In the genomic region with DNA sequence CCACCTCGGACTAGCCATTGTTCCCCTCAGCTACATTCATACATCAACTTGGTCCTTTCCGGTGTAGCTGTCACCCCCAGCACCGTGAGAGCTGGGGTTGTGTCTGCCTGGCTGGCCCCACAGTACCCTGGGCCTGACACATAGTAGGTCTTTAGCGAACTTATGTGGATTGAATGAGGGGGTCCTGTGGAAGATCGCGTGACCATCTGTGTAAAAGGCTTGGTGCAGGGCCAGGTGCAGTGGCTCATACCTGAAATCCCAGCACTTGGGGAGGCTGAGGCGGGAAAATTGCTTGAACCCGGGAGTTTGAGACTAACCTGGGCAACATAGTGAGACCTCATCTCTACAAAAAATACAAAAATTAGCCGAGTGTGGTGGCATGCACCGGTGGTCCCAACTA, we compare ENCODE assay signal across 10 cellular contexts. TPM values are rescaled to one million over a fixed set of nuclear protein-coding genes. Genes with fewer than 3 reads are reported as not detected.
A peak's percentile ranks its signal among the peaks of the same experiment; 100 is the strongest.
DNase-seq lines count a peak whose midpoint lies in the region; ATAC-seq, FAIRE-seq and TF ChIP-seq lines count a peak whose summit lies in the region.
"Had no signal": no experiment of that assay in that cellular context is flagged by ENCODE, and none has a peak within 500 bp of the region (broad histone marks: within the 10 kb centered on the region; RNA-seq: fewer than 3 reads in every experiment).

No MANE protein-coding gene starts in this region.

- peaks cover 0 to 5% (median 0%) of the 10 kb centered on the region in 3 donors for H3K36me3 Mint-ChIP-seq in CD8-positive, alpha-beta memory T cell
- peaks cover 16% of the 10 kb centered on the region for H3K36me3 Mint-ChIP-seq in nephron (ENCODE audit: low read depth)

- H4K20me1 ChIP-seq in KMS-11 (ENCODE audit: insufficient read depth) (peaks cover 14% of the 10 kb centered on the region), K562 (replicated peaks; ENCODE audit: control insufficient read depth, insufficient read depth, low read length) (peaks cover 8% of the 10 kb centered on the region)

- no peak overlapping the region for H3K27ac ChIP-seq in CD8-positive, alpha-beta memory T cell (ENCODE audit: low read depth, low read length)
- H3K27ac ChIP-seq in KMS-11 = no peak overlapping the region; the same call in 1 of the 2 replicates
- H3K27ac ChIP-seq in K562 (ENCODE audit: extremely low read depth, low read depth, low read length) = peak overlapping the region; percentile 35; the same call in 1 of the 3 replicates
- no peak overlapping the region for H3K27ac ChIP-seq in dorsolateral prefrontal cortex

- no peaks in the 10 kb centered on the region for H3K27me3 ChIP-seq in CD8-positive, alpha-beta memory T cell (ENCODE audit: insufficient read depth, low read length, poor library complexity, severe bottlenecking)
- H3K27me3 ChIP-seq in KMS-11 (ENCODE audit: insufficient read depth, low read depth) (no peaks in the 10 kb centered on the region), K562 (ENCODE audit: control insufficient read depth in 2 of 2, insufficient read depth in 2 of 2, low read length in 2 of 2) (no peaks in the 10 kb centered on the region), dorsolateral prefrontal cortex (no peaks in the 10 kb centered on the region)

- H3K4me1 ChIP-seq in CD8-positive, alpha-beta memory T cell (ENCODE audit: insufficient read depth, low read length) = peaks cover 32% of the 10 kb centered on the region
- H3K4me1 ChIP-seq in KMS-11 (ENCODE audit: low read depth, poor library complexity, severe bottlenecking) (peaks cover 43% of the 10 kb centered on the region), K562 (replicated peaks in 1 of 2; ENCODE audit: control insufficient read depth in 2 of 2, insufficient read depth in 2 of 2, low read length in 2 of 2) (peaks cover 15 to 30% of the 10 kb centered on the region in 2 experiments; a peak in 4 of 5 replicates)

- H3K9ac ChIP-seq in KMS-11 = no peak overlapping the region
- H3K9ac ChIP-seq in K562 (ENCODE audit: insufficient read depth in 1 of 2, low read depth in 2 of 2, low read length in 2 of 2) = peak overlapping the region; percentile 96 to 100; a peak in 2 of 4 replicates

- H3K4me3 Mint-ChIP-seq in CD8-positive, alpha-beta memory T cell = peak overlapping the region; percentile 85 to 91 (median 88)
- peak overlapping the region; percentile 94 to 98 (median 94) for H3K4me3 Mint-ChIP-seq in nephron

- no peak for ATAC-seq in K562
- ATAC-seq: sciatic nerve had no signal

- no peak for TF ChIP-seq POLR2A in K562 (conservative IDR thresholded peaks at IDR 0.05)

- POLR2A ChIA-PET in CD8-positive, alpha-beta memory T cell (lab: Charles Lee) = interaction anchor here (0.6 kb wide), 1 partner anchor 13 kb away, joined by 3 read pairs; no protein-coding TSS in a partner anchor
- POLR2A ChIA-PET in K562 (lab: Yijun Ruan, JAX) = interaction anchor here (1.5 kb wide), 1 partner anchor 10 kb away, joined by 3 read pairs; no protein-coding TSS in a partner anchor

- peaks cover 36 to 57% (median 50%) of the 10 kb centered on the region in 3 donors for H3K4me1 Mint-ChIP-seq in CD8-positive, alpha-beta memory T cell
- H3K4me1 Mint-ChIP-seq in nephron = peaks cover 30% of the 10 kb centered on the region

- TF ChIP-seq CTCF in KMS-11 (conservative IDR thresholded peaks at IDR 0.05; ENCODE audit: low read depth, low read length) = no peak
- no peak for TF ChIP-seq CTCF in K562 (IDR thresholded peaks at IDR 0.05 in 2 of 3, conservative IDR thresholded peaks at IDR 0.05 in 1 of 3; ENCODE audit: insufficient read depth in 2 of 3, low read depth in 1 of 3, low read length in 3 of 3)
- TF ChIP-seq CTCF in nephron (IDR thresholded peaks at IDR 0.05; ENCODE audit: unreplicated experiment in 3 of 3) = no peak
- TF ChIP-seq CTCF in dorsolateral prefrontal cortex (IDR thresholded peaks at IDR 0.05 in 54 of 56, conservative IDR thresholded peaks at IDR 0.05 in 2 of 56; ENCODE audit: low read depth in 1 of 56, partially characterized antibody in 56 of 56) = no peak

- no peak for FAIRE-seq in K562 (lab: Jason Lieb, UNC)

- BruUV-seq in K562 (replicated peaks; lab: Mats Ljungman, UMichigan) = no TSS peak

- intact Hi-C loops in K562 (cut with micrococcal nuclease) (no loop called here), dorsolateral prefrontal cortex (cut with DNase I) (loop anchor here (5.0 to 10.0 kb wide), 2 partner anchors 36 to 122 kb away; partner anchors contain the start of genes LDLR (in 1 of the 2), TIMM29 (in 1 of the 2) and YIPF2 (in 1 of the 2))

- H3K9me1 ChIP-seq in K562 (ENCODE audit: control insufficient read depth, insufficient read depth, low read length) = peaks cover 4% of the 10 kb centered on the region

- no peak overlapping the region for H2AFZ ChIP-seq in KMS-11 (ENCODE audit: low read depth)
- no peak overlapping the region for H2AFZ ChIP-seq in K562 (ENCODE audit: low read depth, low read length)

- TF ChIP-seq RAD21 in K562 (CRISPR knock-in tag; conservative IDR thresholded peaks at IDR 0.05 in 1 of 2, IDR thresholded peaks at IDR 0.05 in 1 of 2) = no peak

- H3K4me2 ChIP-seq in KMS-11 (peak overlapping the region; percentile 81; the same call in 1 of the 2 replicates), K562 (ENCODE audit: insufficient read depth, low read length) (peak overlapping the region; percentile 88)

- no peaks in the 10 kb centered on the region for H3K36me3 ChIP-seq in CD8-positive, alpha-beta memory T cell (ENCODE audit: insufficient read depth, low read length)
- H3K36me3 ChIP-seq in KMS-11 (ENCODE audit: insufficient read depth) (no peaks in the 10 kb centered on the region), K562 (ENCODE audit: control insufficient read depth, insufficient read depth, low read length) (peaks cover 16% of the 10 kb centered on the region; the same call in 2 of the 3 replicates)

- WGBS in K562 (ENCODE audit: insufficient coverage, low coverage, missing lambda C conversion rate) = 57% methylated on average over 10 of the region's 10 CpGs

- H3K4me3 ChIP-seq in CD8-positive, alpha-beta memory T cell (ENCODE audit: low read length) = no peak overlapping the region
- H3K4me3 ChIP-seq in KMS-11 (IDR thresholded peaks at IDR 0.05; ENCODE audit: insufficient read depth, low read depth, low read length) (no peak overlapping the region), K562 (peak overlapping the region; percentile 99; the same call in 1 of the 2 replicates), dorsolateral prefrontal cortex (peak overlapping the region in 18 of 59 donors; percentile 18 to 94 (median 88))

- no peaks in the 10 kb centered on the region for H3K9me3 ChIP-seq in CD8-positive, alpha-beta memory T cell (ENCODE audit: low read length)
- H3K9me3 ChIP-seq in K562 (replicated peaks; ENCODE audit: control insufficient read depth, insufficient read depth, low read depth, low read length) = no peaks in the 10 kb centered on the region

- H3K9me3 Mint-ChIP-seq in CD8-positive, alpha-beta memory T cell = no peaks in the 10 kb centered on the region
- no peaks in the 10 kb centered on the region for H3K9me3 Mint-ChIP-seq in nephron

- H3K79me2 ChIP-seq in KMS-11 (ENCODE audit: insufficient read depth, low read depth) (peaks cover 67% of the 10 kb centered on the region), K562 (ENCODE audit: control insufficient read depth, insufficient read depth, low read length) (peaks cover 77% of the 10 kb centered on the region)

- CTCF ChIA-PET in CD8-positive, alpha-beta memory T cell (lab: Charles Lee) = interaction anchor here (0.7 to 1.0 kb wide), 2 partner anchors 20 to 36 kb away, joined by 3 to 5 read pairs; no protein-coding TSS in a partner anchor
- CTCF ChIA-PET in K562 (lab: Yijun Ruan, JAX; ENCODE audit: low intra/inter-chr PET ratio) = no interaction called here

- in situ Hi-C loops in K562 (cut with MboI) = no loop called here

- no peaks in the 10 kb centered on the region for H3K27me3 Mint-ChIP-seq in CD8-positive, alpha-beta memory T cell
- no peaks in the 10 kb centered on the region for H3K27me3 Mint-ChIP-seq in nephron (ENCODE audit: low read depth)

- TF ChIP-seq EP300 in K562 (IDR thresholded peaks at IDR 0.05; ENCODE audit: low read length) = no peak

- DNase-seq in CD8-positive, alpha-beta memory T cell = no peak
- peak in 1 of 4 experiments; percentile 11 for DNase-seq in K562 (ENCODE audit: extremely low read depth in 1 of 4, low spot score in 3 of 4)
- DNase-seq in stimulated activated CD4-positive, alpha-beta T cell treated with anti-CD3 and anti-CD28 coated beads, Interleukin-2, amount 100 ng/mL, for 48 hours = no peak
- no peak for DNase-seq in kidney glomerular epithelial cell (lab: John Stamatoyannopoulos, UW)
- DNase-seq in NCI-H1048 (lab: John Stamatoyannopoulos, UW) = no peak
- DNase-seq in dorsolateral prefrontal cortex = no peak
- DNase-seq: OCI-M1 had no signal

- H3K27ac Mint-ChIP-seq in CD8-positive, alpha-beta memory T cell = peak overlapping the region; percentile 84 to 99 (median 97)
- H3K27ac Mint-ChIP-seq in nephron = peak overlapping the region; percentile 59 to 94 (median 74)

RNA-seq across cellular contexts. Expression of gene SMARCA4, which starts 2.0 kb away (rescaled TPM):
- total RNA-seq in CD8-positive, alpha-beta memory T cell = 100 to 1,000 TPM; 116 to 123 TPM
- polyA plus RNA-seq in CD8-positive, alpha-beta memory T cell = 38.7 TPM
- total RNA-seq in K562 (2011; cell fraction: chromatin; rRNA removed; ENCODE audit: low replicate concordance) = 239 and 474 TPM in 2 replicates
- total RNA-seq in K562 (2011; cell fraction: nucleolus; rRNA removed) = 201 and 202 TPM in 2 replicates
- total RNA-seq in K562 (2011; cell fraction: nucleoplasm; rRNA removed) = 194 and 219 TPM in 2 replicates
- total RNA-seq in K562 (2014; rRNA removed) (125 and 134 TPM in 2 replicates), K562 (2014; rRNA removed; fragmentation: Illumina TruSeq; extraction: Trizol) (45.7 and 48.4 TPM in 2 replicates), K562 (2015; rRNA removed; fragmentation: Illumina TruSeq; extraction: Trizol) (52.1 and 54.1 TPM in 2 replicates), K562 (2021) (194 and 207 TPM in 2 replicates), dorsolateral prefrontal cortex (100 to 1,000 TPM; 103 to 170 (median 136) TPM)
- polyA plus RNA-seq in K562 (2011; rRNA removed) (40.7 and 69.1 TPM in 2 replicates), K562 (2014; fragmentation: Illumina TruSeq; extraction: Trizol) (98.6 and 118 TPM in 2 replicates), K562 (2014; fragmentation: Nextera tagmentation; extraction: Ambion mirVana) (10 to 100 TPM; 19.3 to 24.8 TPM), K562 (2014; rRNA removed) (68.9 and 84.5 TPM in 2 replicates)
- 50.9 and 53.3 TPM in 2 replicates for polyA plus RNA-seq in K562 (2011; cell fraction: cytosol; rRNA removed)
- polyA plus RNA-seq in K562 (2011; cell fraction: nucleus; rRNA removed) = 84.2 and 133 TPM in 2 replicates
- 118 and 172 TPM in 2 replicates for polyA plus RNA-seq in K562 (2012)
- 91.0 and 105 TPM in 2 replicates for polyA minus RNA-seq in K562 (2011; rRNA and poly(A)+ RNA removed)
- 157 and 194 TPM in 2 replicates for polyA minus RNA-seq in K562 (2011; cell fraction: cytosol; rRNA and poly(A)+ RNA removed)
- 68.0 and 102 TPM in 2 replicates for polyA minus RNA-seq in K562 (2011; cell fraction: nucleus; rRNA and poly(A)+ RNA removed)

RNA-seq across cellular contexts. Expression of gene TIMM29, which starts 34.3 kb away (rescaled TPM):
- 10 to 100 TPM; 22.3 to 27.0 TPM for total RNA-seq in CD8-positive, alpha-beta memory T cell
- 36.6 TPM for polyA plus RNA-seq in CD8-positive, alpha-beta memory T cell
- 9.9 and 25.8 TPM in 2 replicates for total RNA-seq in K562 (2011; cell fraction: chromatin; rRNA removed; ENCODE audit: low replicate concordance)
- 30.1 and 31.0 TPM in 2 replicates for total RNA-seq in K562 (2011; cell fraction: nucleolus; rRNA removed)
- 14.4 and 15.4 TPM in 2 replicates for total RNA-seq in K562 (2011; cell fraction: nucleoplasm; rRNA removed)
- total RNA-seq in K562 (2014; rRNA removed) = 29.4 and 32.7 TPM in 2 replicates
- 18.5 and 19.9 TPM in 2 replicates for total RNA-seq in K562 (2014; rRNA removed; fragmentation: Illumina TruSeq; extraction: Trizol)
- total RNA-seq in K562 (2015; rRNA removed; fragmentation: Illumina TruSeq; extraction: Trizol) = 20.2 and 20.7 TPM in 2 replicates
- total RNA-seq in K562 (2021) = 23.8 and 24.7 TPM in 2 replicates
- 11.0 and 13.2 TPM in 2 replicates for polyA plus RNA-seq in K562 (2011; rRNA removed)
- 10.3 and 20.8 TPM in 2 replicates for polyA plus RNA-seq in K562 (2011; cell fraction: cytosol; rRNA removed)
- 7.8 and 11.2 TPM in 2 replicates for polyA plus RNA-seq in K562 (2011; cell fraction: nucleus; rRNA removed)
- polyA plus RNA-seq in K562 (2012) = 17.4 and 20.2 TPM in 2 replicates
- polyA plus RNA-seq in K562 (2014; fragmentation: Illumina TruSeq; extraction: Trizol) = 13.8 and 13.9 TPM in 2 replicates
- 1 to 10 TPM; 2.4 to 3.2 TPM for polyA plus RNA-seq in K562 (2014; fragmentation: Nextera tagmentation; extraction: Ambion mirVana)
- polyA plus RNA-seq in K562 (2014; rRNA removed) = 16.3 and 17.5 TPM in 2 replicates
- 2.6 and 2.9 TPM in 2 replicates for polyA minus RNA-seq in K562 (2011; rRNA and poly(A)+ RNA removed)
- 4.8 and 6.6 TPM in 2 replicates for polyA minus RNA-seq in K562 (2011; cell fraction: cytosol; rRNA and poly(A)+ RNA removed)
- 5.7 and 7.8 TPM in 2 replicates for polyA minus RNA-seq in K562 (2011; cell fraction: nucleus; rRNA and poly(A)+ RNA removed)
- 10 to 100 TPM; 15.6 to 33.0 (median 23.3) TPM for total RNA-seq in dorsolateral prefrontal cortex

RNA-seq across cellular contexts. Expression of gene YIPF2, which starts 34.4 kb away (rescaled TPM):
- total RNA-seq in CD8-positive, alpha-beta memory T cell = 10 to 100 TPM; 25.5 to 33.7 TPM
- polyA plus RNA-seq in CD8-positive, alpha-beta memory T cell = 15.9 TPM
- 41.8 and 150 TPM in 2 replicates for total RNA-seq in K562 (2011; cell fraction: chromatin; rRNA removed; ENCODE audit: low replicate concordance)
- 200 and 225 TPM in 2 replicates for total RNA-seq in K562 (2011; cell fraction: nucleolus; rRNA removed)
- 96.4 and 107 TPM in 2 replicates for total RNA-seq in K562 (2011; cell fraction: nucleoplasm; rRNA removed)
- total RNA-seq in K562 (2014; rRNA removed) (65.2 and 80.4 TPM in 2 replicates), K562 (2014; rRNA removed; fragmentation: Illumina TruSeq; extraction: Trizol) (10.3 and 12.1 TPM in 2 replicates), K562 (2015; rRNA removed; fragmentation: Illumina TruSeq; extraction: Trizol) (31.6 and 32.5 TPM in 2 replicates), K562 (2021) (51.6 and 56.3 TPM in 2 replicates), dorsolateral prefrontal cortex (10 to 100 TPM; 22.1 to 45.7 (median 32.1) TPM)
- polyA plus RNA-seq in K562 (2011; rRNA removed) (40.5 and 69.1 TPM in 2 replicates), K562 (2014; fragmentation: Illumina TruSeq; extraction: Trizol) (20.4 and 44.1 TPM in 2 replicates), K562 (2014; fragmentation: Nextera tagmentation; extraction: Ambion mirVana) (1 to 10 TPM; 1.3 to 2.2 TPM), K562 (2014; rRNA removed) (64.3 and 74.2 TPM in 2 replicates)
- polyA plus RNA-seq in K562 (2011; cell fraction: cytosol; rRNA removed) = 114 and 210 TPM in 2 replicates
- polyA plus RNA-seq in K562 (2011; cell fraction: nucleus; rRNA removed) = 175 and 177 TPM in 2 replicates
- 41.2 and 77.2 TPM in 2 replicates for polyA plus RNA-seq in K562 (2012)
- polyA minus RNA-seq in K562 (2011; rRNA and poly(A)+ RNA removed) = 15.6 and 19.6 TPM in 2 replicates
- polyA minus RNA-seq in K562 (2011; cell fraction: cytosol; rRNA and poly(A)+ RNA removed) = 56.2 and 63.8 TPM in 2 replicates
- polyA minus RNA-seq in K562 (2011; cell fraction: nucleus; rRNA and poly(A)+ RNA removed) = 26.0 and 30.7 TPM in 2 replicates
